25 cellular contexts compared by ENCODE assay signal in genomic region chr4:99021386-99021785, GRCh38.
"Had no signal": no experiment of that assay in that cellular context is flagged by ENCODE, and none has a peak within 500 bp of the region (broad histone marks: within the 10 kb centered on the region; RNA-seq: fewer than 3 reads in every experiment).

No MANE protein-coding gene starts in this region.

- H3K4me1 ChIP-seq: breast epithelium, SJSA1 had no signal

- H3K27ac ChIP-seq: breast epithelium, SJSA1 had no signal

- FAIRE-seq: RCC 7860 had no signal

- H3K4me3 ChIP-seq: breast epithelium, SJSA1 had no signal

- H3K27me3 ChIP-seq: breast epithelium, SJSA1 had no signal

- ATAC-seq: activated CD4-positive, CD25-positive, alpha-beta regulatory T cell treated with anti-CD3 and anti-CD28 coated beads, Interleukin-2, amount 50 U/mL, for 24 hours; activated CD8-positive, alpha-beta memory T cell treated with anti-CD3 and anti-CD28 coated beads, Interleukin-2, amount 10 ng/mL, durations not matched to agents 7 days and 5 days; activated CD8-positive, alpha-beta T cell treated with anti-CD3 and anti-CD28 coated beads, Interleukin-2, amount 10 ng/mL, durations not matched to agents 7 days and 5 days; PC-3; SK-N-SH treated with all-trans-retinoic acid at 6 μM for 48 hours had no signal

- H3K4me3 Mint-ChIP-seq: activated CD8-positive, alpha-beta memory T cell treated with anti-CD3 and anti-CD28 coated beads, Interleukin-2, amount 10 ng/mL, durations not matched to agents 7 days and 5 days; activated CD8-positive, alpha-beta T cell treated with anti-CD3 and anti-CD28 coated beads, Interleukin-2, amount 10 ng/mL, durations not matched to agents 7 days and 5 days; activated naive CD8-positive, alpha-beta T cell treated with anti-CD3 and anti-CD28 coated beads for 36 hours; activated T-cell treated with anti-CD3 and anti-CD28 coated beads, Interleukin-2, amount 50 U/mL, for 24 hours; activated T-helper 1 cell treated with anti-CD3 and anti-CD28 coated beads, Interleukin-12 subunit alpha, Interleukin-12 subunit beta, Interleukin-2, Interleukin-4 antibody, amounts not matched to agents 30 ng/mL and 10 ng/mL and 1 ng/mL, durations not matched to agents 14 hours and 24 hours and 36 hours had no signal

- H3K36me3 ChIP-seq: breast epithelium, SJSA1 had no signal

- H3K9me3 ChIP-seq: breast epithelium had no signal

- H3K27me3 Mint-ChIP-seq: activated CD8-positive, alpha-beta memory T cell treated with anti-CD3 and anti-CD28 coated beads, Interleukin-2, amount 10 ng/mL, durations not matched to agents 7 days and 5 days; activated naive CD8-positive, alpha-beta T cell treated with anti-CD3 and anti-CD28 coated beads for 36 hours; activated T-cell treated with anti-CD3 and anti-CD28 coated beads, Interleukin-2, amount 50 U/mL, for 24 hours had no signal

- DNase-seq: activated CD4-positive, alpha-beta T cell treated with anti-CD3 and anti-CD28 coated beads for 48 hours; activated CD4-positive, alpha-beta T cell treated with anti-CD3 and anti-CD28 coated beads, Interleukin-2, amount 50 U/mL, for 4 hours; activated CD8-positive, alpha-beta memory T cell treated with anti-CD3 and anti-CD28 coated beads, Interleukin-2, amount 10 ng/mL, durations not matched to agents 7 days and 5 days; activated CD8-positive, alpha-beta T cell treated with anti-CD3 and anti-CD28 coated beads, Interleukin-2, amount 10 ng/mL, durations not matched to agents 7 days and 5 days; activated effector memory CD4-positive, alpha-beta T cell treated with Interleukin-2 at 50 U/mL for 16 hours; activated naive CD4-positive, alpha-beta T cell treated with Interleukin-2 at 50 U/mL for 16 hours; activated naive CD8-positive, alpha-beta T cell treated with anti-CD3 and anti-CD28 coated beads for 36 hours; activated T-cell treated with anti-CD3 and anti-CD28 coated beads, Interleukin-2, amount 50 U/mL, for 24 hours; caudate nucleus; KG1; NCI-H1048; NCI-H146; NCI-H187 treated with DMSO at 0.1 percent for 48 hours; NCI-H2081 treated with DMSO at 0.1 percent for 48 hours; NCI-H446; NCI-H524; PC-3; SHP77; SW 1271 had no signal

- H3K27ac Mint-ChIP-seq: activated CD8-positive, alpha-beta memory T cell treated with anti-CD3 and anti-CD28 coated beads, Interleukin-2, amount 10 ng/mL, durations not matched to agents 7 days and 5 days; activated CD8-positive, alpha-beta T cell treated with anti-CD3 and anti-CD28 coated beads, Interleukin-2, amount 10 ng/mL, durations not matched to agents 7 days and 5 days; activated naive CD8-positive, alpha-beta T cell treated with anti-CD3 and anti-CD28 coated beads for 36 hours; activated T-cell treated with anti-CD3 and anti-CD28 coated beads, Interleukin-2, amount 50 U/mL, for 24 hours; activated T-helper 1 cell treated with anti-CD3 and anti-CD28 coated beads, Interleukin-12 subunit alpha, Interleukin-12 subunit beta, Interleukin-2, Interleukin-4 antibody, amounts not matched to agents 30 ng/mL and 10 ng/mL and 1 ng/mL, durations not matched to agents 14 hours and 24 hours and 36 hours had no signal
